ENCODE assay signal across 8 cellular contexts in the genomic region with DNA sequence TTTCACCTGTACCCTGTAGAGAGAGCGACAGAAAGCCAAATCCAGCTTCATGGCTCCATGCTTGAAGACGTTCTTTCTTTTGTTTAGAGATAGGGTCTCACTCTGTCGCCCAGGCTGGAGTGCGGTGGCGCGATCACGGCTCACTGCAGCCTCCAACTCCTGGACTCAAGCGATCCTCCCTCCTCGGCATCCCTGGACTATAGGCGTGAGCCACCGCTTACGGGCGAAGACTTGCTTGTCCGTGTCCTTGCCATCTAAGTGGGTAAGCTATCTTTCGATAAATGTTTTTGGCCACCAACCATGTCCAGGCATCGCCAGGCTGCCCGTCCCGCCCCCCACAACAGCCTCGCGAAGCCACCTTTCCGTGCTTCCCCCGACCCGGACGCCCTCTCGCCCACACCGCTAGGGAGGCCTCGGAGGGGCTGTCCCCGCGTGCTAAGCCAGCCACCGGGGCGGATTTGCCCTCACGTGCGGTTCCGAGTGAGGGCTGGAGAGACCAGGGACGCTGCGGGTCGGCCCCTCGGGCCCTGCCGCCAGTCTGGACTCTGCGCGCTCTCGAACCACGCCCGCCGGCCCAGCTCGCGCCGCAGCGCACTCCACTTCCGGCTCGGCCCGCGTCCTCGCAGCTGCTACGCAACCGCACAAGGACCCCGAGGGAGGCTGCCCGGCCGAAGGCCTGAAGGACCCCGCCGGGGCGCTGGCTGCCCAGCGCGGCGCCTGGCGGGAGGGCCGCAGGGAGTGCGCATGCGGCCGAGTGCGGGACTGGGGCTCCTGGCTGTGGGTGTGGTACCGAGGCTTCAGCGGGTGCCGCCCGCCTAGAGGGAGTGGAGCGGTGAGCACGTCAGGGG. TPM values are rescaled to one million over a fixed set of nuclear protein-coding genes. Genes with fewer than 3 reads are reported as not detected.
DNase-seq lines count a peak whose midpoint lies in the region; ATAC-seq, FAIRE-seq and TF ChIP-seq lines count a peak whose summit lies in the region.
"Not testable (repeated sequence)": the region's sequence is repeated elsewhere in the genome, so short reads cannot be mapped to it uniquely, and the experiment has no call there.

A gene (minus strand): TSS at position 604 of the 848 bp plus-strand sequence. CDS start 1,342 bp downstream, outside the sequence.

- not testable (repeated sequence) for H3K36me3 ChIP-seq in bronchial epithelial cell (ENCODE audit: control insufficient read depth, insufficient read depth, low read length); small intestine (ENCODE audit: control insufficient read depth in 2 of 2, insufficient read depth in 2 of 2, low read length in 2 of 2)

- peak within 1 kb of the TSS; percentile 82 for H3K27ac Mint-ChIP-seq in activated B cell treated with CpG ODN at 0.5 μM for 24 hours

- DNase-seq in AG08395 (ENCODE audit: low spot score), result peak; percentile 87
- peak; percentile 57 for DNase-seq in NCI-H226
- DNase-seq in activated B cell treated with CpG ODN at 0.5 μM for 24 hours, result peak; percentile 95
- peak; percentile 66 for DNase-seq in bronchial epithelial cell (ENCODE audit: low read depth)
- peak; percentile 87 for DNase-seq in iPS-NIHi7 (ENCODE audit: extremely low spot score)
- peak; percentile 91 for DNase-seq in small intestine

- not testable (repeated sequence) for H3K9me3 Mint-ChIP-seq in activated B cell treated with CpG ODN at 0.5 μM for 24 hours

- not testable (repeated sequence) for H3K4me1 Mint-ChIP-seq in activated B cell treated with CpG ODN at 0.5 μM for 24 hours

- 0 to 1% (median 0%) methylated on average over 23 to 56 of the region's 77 CpGs for WGBS in small intestine, 3 donors

- not testable (repeated sequence) for TF ChIP-seq CTCF in activated B cell treated with CpG ODN at 0.5 μM for 24 hours (IDR thresholded peaks at IDR 0.05); bronchial epithelial cell (IDR thresholded peaks at IDR 0.05; ENCODE audit: insufficient read depth, low read length, severe bottlenecking)

- POLR2A ChIA-PET in activated B cell treated with CpG ODN at 0.5 μM for 24 hours (lab: Charles Lee), result not testable (repeated sequence)

- peaks cover 14% of the 10 kb centered on the region for H3K36me3 Mint-ChIP-seq in activated B cell treated with CpG ODN at 0.5 μM for 24 hours (ENCODE audit: low read depth)

- not testable (repeated sequence) for H3K9me3 ChIP-seq in small intestine (ENCODE audit: control insufficient read depth, low read depth)

- H3K27ac ChIP-seq in small intestine (ENCODE audit: low read depth in 1 of 2, low read length in 1 of 2), result not testable (repeated sequence)

- intact Hi-C loops in activated B cell treated with CpG ODN at 0.5 μM for 24 hours (cut with micrococcal nuclease), result not testable (repeated sequence)

- not testable (repeated sequence) for H3K27me3 ChIP-seq in bronchial epithelial cell (ENCODE audit: control insufficient read depth, insufficient read depth, low read length); small intestine (ENCODE audit: control insufficient read depth in 2 of 2, insufficient read depth in 2 of 2, low read length in 2 of 2)

- H3K4me1 ChIP-seq in small intestine (ENCODE audit: control insufficient read depth in 2 of 2, insufficient read depth in 1 of 2, low read depth in 1 of 2, low read length in 1 of 2), result not testable (repeated sequence)

- ATAC-seq in GM18907 (IDR thresholded peaks at IDR 0.05; ENCODE audit: unreplicated experiment) (peak; percentile 97), HG03108 (IDR thresholded peaks at IDR 0.05; ENCODE audit: unreplicated experiment) (peak; percentile 92), activated B cell treated with CpG ODN at 0.5 μM for 24 hours (ENCODE audit: low read depth) (peak; percentile 97)

- not testable (repeated sequence) for H3K27me3 Mint-ChIP-seq in activated B cell treated with CpG ODN at 0.5 μM for 24 hours

- H3K4me3 ChIP-seq in bronchial epithelial cell (ENCODE audit: low read depth, low read length), result peak within 1 kb of the TSS; percentile 42
- peak within 1 kb of the TSS; percentile 35 to 50 for H3K4me3 ChIP-seq in small intestine (ENCODE audit: low read depth in 1 of 2, low read length in 2 of 2)

- CTCF ChIA-PET in activated B cell treated with CpG ODN at 0.5 μM for 24 hours (lab: Charles Lee), result not testable (repeated sequence)

- H3K4me3 Mint-ChIP-seq in activated B cell treated with CpG ODN at 0.5 μM for 24 hours, result peak within 1 kb of the TSS; percentile 89

- not testable (repeated sequence) for FAIRE-seq in bronchial epithelial cell (lab: Jason Lieb, UNC); small intestine (lab: Jason Lieb, UNC)

RNA-seq across cellular contexts. Expression of the gene that starts here (rescaled TPM):
- total RNA-seq in activated B cell treated with CpG ODN at 0.5 μM for 24 hours, result 57.6 and 62.5 TPM in 2 replicates
- total RNA-seq in bronchial epithelial cell, result 4.5 and 7.9 TPM in 2 replicates
- polyA plus RNA-seq in small intestine, result 10 to 100 TPM in 2 of 3 donors, 1 to 10 TPM in 1; 7.6 to 13.8 (median 11.6) TPM
